In the genomic region with DNA sequence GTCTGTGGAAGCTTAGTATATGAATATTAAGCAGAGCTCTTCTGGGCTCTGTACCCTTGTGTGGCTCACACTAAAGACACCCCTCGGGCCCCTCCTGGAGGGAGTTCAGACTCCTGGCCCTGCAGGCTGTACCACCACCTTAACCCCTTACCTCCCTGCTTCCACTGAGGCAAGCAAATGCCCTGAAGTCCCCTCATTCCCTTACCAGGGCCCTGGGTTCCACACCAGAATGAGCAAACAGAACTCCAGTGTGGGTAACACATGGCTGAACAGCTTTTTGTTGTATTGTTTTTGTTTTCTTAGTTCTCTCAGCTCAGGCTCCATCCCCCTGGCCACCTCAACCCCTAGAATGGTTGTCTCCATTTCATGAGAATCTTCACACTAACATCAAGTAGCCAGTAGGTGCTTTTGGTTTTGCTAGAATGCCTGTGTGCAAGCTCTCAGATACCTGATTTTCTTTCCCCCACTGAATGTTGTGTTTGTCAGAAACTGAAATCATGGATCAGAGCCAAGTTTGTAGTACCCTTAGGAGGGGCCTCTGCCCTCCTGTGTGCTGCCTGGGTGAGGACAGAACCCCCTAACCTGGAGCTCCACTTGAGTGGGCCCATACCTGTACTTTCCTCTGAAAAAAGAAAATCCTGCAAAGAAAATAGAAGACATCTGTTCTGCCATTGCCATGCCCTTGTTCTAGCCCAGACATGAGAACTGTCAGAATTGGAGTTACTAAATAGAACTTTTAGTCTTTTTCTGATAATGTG, we compare ENCODE assay signal across 18 cellular contexts. TPM values are rescaled to one million over a fixed set of nuclear protein-coding genes. Genes with fewer than 3 reads are reported as not detected.
DNase-seq lines count a peak whose midpoint lies in the region; ATAC-seq and TF ChIP-seq lines count a peak whose summit lies in the region.
"Had no signal": no experiment of that assay in that cellular context is flagged by ENCODE, and none has a peak within 500 bp of the region (broad histone marks: within the 10 kb centered on the region; RNA-seq: fewer than 3 reads in every experiment).

No MANE protein-coding gene starts in this region.

- H3K27me3 Mint-ChIP-seq in activated naive CD8-positive, alpha-beta T cell, result no peaks in the 10 kb centered on the region
- H3K27me3 Mint-ChIP-seq in activated naive CD8-positive, alpha-beta T cell treated with anti-CD3 and anti-CD28 coated beads, Interleukin-2, amount 50 U/mL, for 24 hours, result no peaks in the 10 kb centered on the region
- H3K27me3 Mint-ChIP-seq in mesothelial cell of epicardium (ENCODE audit: low read depth), result no peaks in the 10 kb centered on the region

- DNase-seq in activated naive CD8-positive, alpha-beta T cell treated with anti-CD3 and anti-CD28 coated beads, Interleukin-2, amount 50 U/mL, for 24 hours, result no peak
- peak; percentile 16 for DNase-seq in NCI-H345 treated with DMSO at 0.1 percent for 48 hours (lab: John Stamatoyannopoulos, UW; ENCODE audit: unreplicated experiment)
- DNase-seq in mesothelial cell of epicardium (ENCODE audit: low spot score in 2 of 2, unreplicated experiment in 2 of 2), result no peak
- DNase-seq in cerebellar nuclear complex (lab: John Stamatoyannopoulos, UW), result no peak
- no peak for DNase-seq in hepatic stellate cell (ENCODE audit: low spot score)
- no peak for DNase-seq in activated effector memory CD4-positive, alpha-beta T cell treated with Interleukin-2 at 50 U/mL for 16 hours
- DNase-seq: activated gamma-delta T cell treated with Interleukin-2 at 50 U/mL for 16 hours; Calu3; foreskin fibroblast; GDM1; left cardiac atrium; NCI-H2081; pancreas; RPMI8226; small intestine; stimulated activated CD4-positive, alpha-beta T cell treated with anti-CD3 and anti-CD28 coated beads, Interleukin-4, amount 100 ng/mL, for 4 hours; stimulated activated CD8-positive, alpha-beta memory T cell treated with anti-CD3 and anti-CD28 coated beads, Interleukin-4, amount 100 ng/mL, for 48 hours had no signal

- peaks cover 37% of the 10 kb centered on the region for H3K4me1 Mint-ChIP-seq in activated naive CD8-positive, alpha-beta T cell (ENCODE audit: low read depth)
- peaks cover 42% of the 10 kb centered on the region for H3K4me1 Mint-ChIP-seq in activated naive CD8-positive, alpha-beta T cell treated with anti-CD3 and anti-CD28 coated beads, Interleukin-2, amount 50 U/mL, for 24 hours
- peaks cover 36% of the 10 kb centered on the region for H3K4me1 Mint-ChIP-seq in mesothelial cell of epicardium

- no peak for ATAC-seq in activated naive CD8-positive, alpha-beta T cell treated with anti-CD3 and anti-CD28 coated beads, Interleukin-2, amount 50 U/mL, for 24 hours
- ATAC-seq: left cardiac atrium, pancreas had no signal

- peaks cover 2% of the 10 kb centered on the region for H3K36me3 Mint-ChIP-seq in activated naive CD8-positive, alpha-beta T cell
- H3K36me3 Mint-ChIP-seq in activated naive CD8-positive, alpha-beta T cell treated with anti-CD3 and anti-CD28 coated beads, Interleukin-2, amount 50 U/mL, for 24 hours (ENCODE audit: low read depth), result peaks cover 11% of the 10 kb centered on the region
- no peaks in the 10 kb centered on the region for H3K36me3 Mint-ChIP-seq in mesothelial cell of epicardium

- H3K4me3 Mint-ChIP-seq in activated naive CD8-positive, alpha-beta T cell, result peak overlapping the region; percentile 98
- no peak overlapping the region for H3K4me3 Mint-ChIP-seq in activated naive CD8-positive, alpha-beta T cell treated with anti-CD3 and anti-CD28 coated beads, Interleukin-2, amount 50 U/mL, for 24 hours
- H3K4me3 Mint-ChIP-seq in mesothelial cell of epicardium, result no peak overlapping the region

- TF ChIP-seq CTCF in mesothelial cell of epicardium (IDR thresholded peaks at IDR 0.05; ENCODE audit: unreplicated experiment), result no peak

- peak overlapping the region; percentile 51 for H3K27ac Mint-ChIP-seq in activated naive CD8-positive, alpha-beta T cell
- H3K27ac Mint-ChIP-seq in activated naive CD8-positive, alpha-beta T cell treated with anti-CD3 and anti-CD28 coated beads, Interleukin-2, amount 50 U/mL, for 24 hours, result no peak overlapping the region
- peak overlapping the region; percentile 40 for H3K27ac Mint-ChIP-seq in mesothelial cell of epicardium

- no peaks in the 10 kb centered on the region for H3K9me3 Mint-ChIP-seq in activated naive CD8-positive, alpha-beta T cell (ENCODE audit: low read depth)
- H3K9me3 Mint-ChIP-seq in activated naive CD8-positive, alpha-beta T cell treated with anti-CD3 and anti-CD28 coated beads, Interleukin-2, amount 50 U/mL, for 24 hours, result no peaks in the 10 kb centered on the region
- H3K9me3 Mint-ChIP-seq in mesothelial cell of epicardium, result no peaks in the 10 kb centered on the region

RNA-seq across cellular contexts. Expression of a gene that starts 2.8 kb away (rescaled TPM):
- total RNA-seq in mesothelial cell of epicardium, result 42.8 to 43.4 TPM (median 43.3 TPM) in 3 replicates
